In the genomic region with DNA sequence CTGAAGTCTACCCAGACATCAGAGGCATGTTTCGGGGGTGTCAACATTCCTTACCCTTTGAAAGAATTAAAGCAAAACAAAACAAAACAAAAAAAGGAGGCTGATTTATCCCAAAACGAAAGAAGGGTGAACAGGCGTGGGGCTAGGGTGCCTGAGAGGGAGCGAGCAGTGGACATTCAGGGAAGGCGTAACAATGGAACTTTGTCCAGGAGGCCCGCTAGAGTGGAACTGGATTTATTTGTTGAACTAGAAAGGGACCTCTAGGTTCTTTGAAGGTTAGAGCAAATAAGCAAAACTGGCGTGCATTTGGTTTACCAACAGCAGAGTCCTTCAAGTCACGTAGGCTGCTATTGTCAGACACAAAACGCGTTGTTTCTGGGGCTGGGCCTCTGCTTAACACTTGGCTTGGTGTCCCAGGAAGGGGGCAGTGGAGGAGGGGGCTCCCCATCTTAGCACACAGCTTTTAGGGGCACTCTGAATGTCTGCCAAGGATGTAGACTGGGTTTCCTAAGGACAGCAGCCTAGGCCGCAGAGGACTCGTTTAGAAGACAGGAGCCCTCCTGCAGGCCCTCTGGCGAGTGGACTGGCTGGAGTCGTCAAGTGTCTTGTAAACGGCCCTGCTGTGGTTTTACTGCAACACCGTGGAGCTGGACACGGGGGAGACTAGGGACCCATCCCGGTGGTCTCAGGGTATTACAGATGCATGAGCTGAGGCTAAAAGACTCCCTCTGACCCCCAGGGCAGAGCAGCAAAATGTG, we compare ENCODE assay signal across 8 cellular contexts.
A peak's percentile ranks its signal among the peaks of the same experiment; 100 is the strongest.
DNase-seq lines count a peak whose midpoint lies in the region; ATAC-seq and TF ChIP-seq lines count a peak whose summit lies in the region.

No MANE protein-coding gene starts in this region.

- no peaks in the 10 kb centered on the region; the same call in 1 of the 2 replicates for H3K79me2 ChIP-seq in GM23248 (ENCODE audit: insufficient read depth)

- no peaks in the 10 kb centered on the region for H3K36me3 Mint-ChIP-seq in activated CD8-positive, alpha-beta T cell treated with anti-CD3 and anti-CD28 coated beads, Interleukin-2, amount 10 ng/mL, durations not matched to agents 7 days and 5 days (ENCODE audit: low read depth)

- peak overlapping the region; percentile 84 for H3K9ac ChIP-seq in GM23248

- no peak overlapping the region for H3K27ac Mint-ChIP-seq in activated CD8-positive, alpha-beta T cell treated with anti-CD3 and anti-CD28 coated beads, Interleukin-2, amount 10 ng/mL, durations not matched to agents 7 days and 5 days

- 27 to 30% methylated on average over 18 of the region's 18 CpGs for WGBS in GM23248 (ENCODE audit: low coverage in 1 of 2, low lambda C conversion rate in 2 of 2, missing lambda C conversion rate in 2 of 2), 2 experiments

- no peak for DNase-seq in GM23248
- DNase-seq in activated CD8-positive, alpha-beta T cell treated with anti-CD3 and anti-CD28 coated beads, Interleukin-2, amount 10 ng/mL, durations not matched to agents 7 days and 5 days: no peak
- DNase-seq in left ventricle myocardium inferior: peak; percentile 14
- DNase-seq in DMS79 (lab: John Stamatoyannopoulos, UW): no peak

- in situ Hi-C loops in GM23248 (cut with MboI): loop anchor here (10.0 kb wide), 2 partner anchors 548 to 848 kb away; no protein-coding TSS in a partner anchor

- H3K9me3 Mint-ChIP-seq in activated CD8-positive, alpha-beta T cell treated with anti-CD3 and anti-CD28 coated beads, Interleukin-2, amount 10 ng/mL, durations not matched to agents 7 days and 5 days (ENCODE audit: insufficient read depth): no peaks in the 10 kb centered on the region

- H3K27me3 ChIP-seq in GM23248 (replicated peaks; ENCODE audit: insufficient read depth) (no peaks in the 10 kb centered on the region), left ventricle myocardium inferior (ENCODE audit: low read depth) (no peaks in the 10 kb centered on the region)

- H3K27ac ChIP-seq in GM23248 (peak overlapping the region; percentile 97), left ventricle myocardium inferior (replicated peaks) (peak overlapping the region; percentile 92), skin epidermis (peak overlapping the region in 20 of 21 experiments; percentile 22 to 89 (median 75))

- H3K4me2 ChIP-seq in GM23248 (ENCODE audit: unreplicated experiment): peak overlapping the region; percentile 87

- no peaks in the 10 kb centered on the region for H4K20me1 ChIP-seq in GM23248 (ENCODE audit: insufficient read depth)

- peak overlapping the region; percentile 30 for H2AFZ ChIP-seq in GM23248

- H3F3A ChIP-seq in GM23248 (ENCODE audit: insufficient read depth): peaks cover 59% of the 10 kb centered on the region

- H3K9me3 ChIP-seq in GM23248 (ENCODE audit: low read depth) (no peaks in the 10 kb centered on the region), left ventricle myocardium inferior (replicated peaks) (no peaks in the 10 kb centered on the region)

- H3K4me1 ChIP-seq in GM23248 (ENCODE audit: insufficient read depth) (peaks cover 46% of the 10 kb centered on the region), left ventricle myocardium inferior (peaks cover 21% of the 10 kb centered on the region)

- no peak for ATAC-seq in activated CD8-positive, alpha-beta T cell treated with anti-CD3 and anti-CD28 coated beads, Interleukin-2, amount 10 ng/mL, durations not matched to agents 7 days and 5 days
- no peak for ATAC-seq in GM18502 (IDR thresholded peaks at IDR 0.05; ENCODE audit: poor library complexity, unreplicated experiment)
- ATAC-seq in HG03095 (IDR thresholded peaks at IDR 0.05; ENCODE audit: unreplicated experiment): no peak
- ATAC-seq in HG03025 (IDR thresholded peaks at IDR 0.05; ENCODE audit: low FRiP score, unreplicated experiment): no peak

- peaks cover 13% of the 10 kb centered on the region for H3K4me1 Mint-ChIP-seq in activated CD8-positive, alpha-beta T cell treated with anti-CD3 and anti-CD28 coated beads, Interleukin-2, amount 10 ng/mL, durations not matched to agents 7 days and 5 days (ENCODE audit: low read depth)

- intact Hi-C loops in left ventricle myocardium inferior (cut with micrococcal nuclease): loop anchor here (5.0 to 10.0 kb wide), 2 partner anchors 448 to 546 kb away; no protein-coding TSS in a partner anchor

- H3K4me3 Mint-ChIP-seq in activated CD8-positive, alpha-beta T cell treated with anti-CD3 and anti-CD28 coated beads, Interleukin-2, amount 10 ng/mL, durations not matched to agents 7 days and 5 days: peak overlapping the region; percentile 62

- peaks cover 3% of the 10 kb centered on the region for H3K27me3 Mint-ChIP-seq in activated CD8-positive, alpha-beta T cell treated with anti-CD3 and anti-CD28 coated beads, Interleukin-2, amount 10 ng/mL, durations not matched to agents 7 days and 5 days (ENCODE audit: low read depth)

- H3K4me3 ChIP-seq in GM23248 (peak overlapping the region; percentile 53), left ventricle myocardium inferior (peak overlapping the region; percentile 66), skin epidermis (peak overlapping the region in 3 of 7 experiments; percentile 26 to 41 (median 36))

- H3K36me3 ChIP-seq in GM23248 (ENCODE audit: low read depth) (no peaks in the 10 kb centered on the region), left ventricle myocardium inferior (no peaks in the 10 kb centered on the region)

- no peaks in the 10 kb centered on the region for H3K9me2 ChIP-seq in GM23248 (ENCODE audit: insufficient read depth)

- CTCF ChIA-PET in activated CD8-positive, alpha-beta T cell treated with anti-CD3 and anti-CD28 coated beads, Interleukin-2, amount 10 ng/mL, durations not matched to agents 7 days and 5 days (lab: Charles Lee): interaction anchor here (1.0 to 4.6 kb wide), 5 partner anchors 12 to 849 kb away, joined by 3 to 35 read pairs (median 6); no protein-coding TSS in a partner anchor

- POLR2A ChIA-PET in activated CD8-positive, alpha-beta T cell treated with anti-CD3 and anti-CD28 coated beads, Interleukin-2, amount 10 ng/mL, durations not matched to agents 7 days and 5 days (lab: Charles Lee): no interaction called here

- TF ChIP-seq CTCF in left ventricle myocardium inferior (IDR thresholded peaks at IDR 0.05; ENCODE audit: borderline replicate concordance): no peak
